22 cellular contexts compared by ENCODE assay signal in genomic region chr2:36525245-36525644, GRCh38.
"Had no signal": no experiment of that assay in that cellular context is flagged by ENCODE, and none has a peak within 500 bp of the region (broad histone marks: within the 10 kb centered on the region; RNA-seq: fewer than 3 reads in every experiment).

No MANE protein-coding gene starts in this region.

- DNase-seq: activated CD4-positive, alpha-beta T cell treated with anti-CD3 and anti-CD28 coated beads, Interleukin-2, amount 10 ng/mL, durations not matched to agents 7 days and 5 days; activated CD4-positive, CD25-positive, alpha-beta regulatory T cell treated with anti-CD3 and anti-CD28 coated beads, Interleukin-2, amount 50 U/mL, for 72 hours; activated CD8-positive, alpha-beta T cell treated with anti-CD3 and anti-CD28 coated beads for 36 hours; activated gamma-delta T cell treated with Interleukin-2 at 50 U/mL for 16 hours; anterior cingulate cortex; cortex of kidney; foreskin fibroblast; immature natural killer cell; naive thymus-derived CD4-positive, alpha-beta T cell; occipital lobe; retina; stimulated activated CD4-positive, alpha-beta T cell treated with anti-CD3 and anti-CD28 coated beads, Interleukin-12 subunit alpha, Interleukin-12 subunit beta, amount 100 ng/mL, for 4 hours; transverse colon; uterus had no signal

- H3K9me3 Mint-ChIP-seq: activated CD4-positive, alpha-beta T cell treated with anti-CD3 and anti-CD28 coated beads, Interleukin-2, amount 10 ng/mL, durations not matched to agents 7 days and 5 days; activated CD8-positive, alpha-beta T cell treated with anti-CD3 and anti-CD28 coated beads for 36 hours; activated naive CD4-positive, alpha-beta T cell treated with anti-CD3 and anti-CD28 coated beads, Interleukin-2, amount 50 U/mL, for 24 hours; immature natural killer cell; naive thymus-derived CD4-positive, alpha-beta T cell; neural crest cell; stimulated activated naive CD8-positive, alpha-beta T cell treated with anti-CD3 and anti-CD28 coated beads, Interleukin-15, Interleukin-2, amounts not matched to agents 100 ng/mL and 50 ng/mL, for 24 hours; T-helper 1 cell treated with Interleukin-12 subunit alpha and Interleukin-12 subunit beta and Interleukin-4 antibody, amounts not matched to agents 30 μg/mL and 1 μg/mL, for 36 hours had no signal

- H3K4me1 ChIP-seq: breast epithelium, transverse colon, uterus had no signal

- H3K9me3 ChIP-seq: breast epithelium, transverse colon, uterus had no signal

- H3K4me1 Mint-ChIP-seq: activated naive CD4-positive, alpha-beta T cell treated with anti-CD3 and anti-CD28 coated beads, Interleukin-2, amount 50 U/mL, for 24 hours; neural crest cell had no signal

- H3K4me3 Mint-ChIP-seq: activated CD4-positive, alpha-beta T cell treated with anti-CD3 and anti-CD28 coated beads, Interleukin-2, amount 10 ng/mL, durations not matched to agents 7 days and 5 days; activated CD8-positive, alpha-beta T cell treated with anti-CD3 and anti-CD28 coated beads for 36 hours; activated naive CD4-positive, alpha-beta T cell treated with anti-CD3 and anti-CD28 coated beads, Interleukin-2, amount 50 U/mL, for 24 hours; immature natural killer cell; naive thymus-derived CD4-positive, alpha-beta T cell; neural crest cell; stimulated activated naive CD8-positive, alpha-beta T cell treated with anti-CD3 and anti-CD28 coated beads, Interleukin-15, Interleukin-2, amounts not matched to agents 100 ng/mL and 50 ng/mL, for 24 hours; T-helper 1 cell treated with Interleukin-12 subunit alpha and Interleukin-12 subunit beta and Interleukin-4 antibody, amounts not matched to agents 30 μg/mL and 1 μg/mL, for 36 hours had no signal

- H3K36me3 ChIP-seq: breast epithelium, uterus had no signal

- H3K4me3 ChIP-seq: breast epithelium, transverse colon, uterus had no signal

- H3K27ac ChIP-seq: breast epithelium, transverse colon, uterus, VCaP had no signal

- H3K27ac Mint-ChIP-seq: activated CD4-positive, alpha-beta T cell treated with anti-CD3 and anti-CD28 coated beads, Interleukin-2, amount 10 ng/mL, durations not matched to agents 7 days and 5 days; activated CD8-positive, alpha-beta T cell treated with anti-CD3 and anti-CD28 coated beads for 36 hours; activated naive CD4-positive, alpha-beta T cell treated with anti-CD3 and anti-CD28 coated beads, Interleukin-2, amount 50 U/mL, for 24 hours; immature natural killer cell; naive thymus-derived CD4-positive, alpha-beta T cell; progenitor cell of endocrine pancreas; stimulated activated naive CD8-positive, alpha-beta T cell treated with anti-CD3 and anti-CD28 coated beads, Interleukin-15, Interleukin-2, amounts not matched to agents 100 ng/mL and 50 ng/mL, for 24 hours; T-helper 1 cell treated with Interleukin-12 subunit alpha and Interleukin-12 subunit beta and Interleukin-4 antibody, amounts not matched to agents 30 μg/mL and 1 μg/mL, for 36 hours had no signal

- H3K27me3 ChIP-seq: breast epithelium, transverse colon, uterus had no signal

- ATAC-seq: activated CD8-positive, alpha-beta T cell treated with anti-CD3 and anti-CD28 coated beads for 36 hours; left lobe of liver; naive thymus-derived CD4-positive, alpha-beta T cell had no signal

- H3K27me3 Mint-ChIP-seq: activated CD4-positive, alpha-beta T cell treated with anti-CD3 and anti-CD28 coated beads, Interleukin-2, amount 10 ng/mL, durations not matched to agents 7 days and 5 days; activated CD8-positive, alpha-beta T cell treated with anti-CD3 and anti-CD28 coated beads for 36 hours; activated naive CD4-positive, alpha-beta T cell treated with anti-CD3 and anti-CD28 coated beads, Interleukin-2, amount 50 U/mL, for 24 hours; naive thymus-derived CD4-positive, alpha-beta T cell; progenitor cell of endocrine pancreas; stimulated activated naive CD8-positive, alpha-beta T cell treated with anti-CD3 and anti-CD28 coated beads, Interleukin-15, Interleukin-2, amounts not matched to agents 100 ng/mL and 50 ng/mL, for 24 hours had no signal
